Comparison of ENCODE assay signal across 21 cellular contexts in the genomic region with DNA sequence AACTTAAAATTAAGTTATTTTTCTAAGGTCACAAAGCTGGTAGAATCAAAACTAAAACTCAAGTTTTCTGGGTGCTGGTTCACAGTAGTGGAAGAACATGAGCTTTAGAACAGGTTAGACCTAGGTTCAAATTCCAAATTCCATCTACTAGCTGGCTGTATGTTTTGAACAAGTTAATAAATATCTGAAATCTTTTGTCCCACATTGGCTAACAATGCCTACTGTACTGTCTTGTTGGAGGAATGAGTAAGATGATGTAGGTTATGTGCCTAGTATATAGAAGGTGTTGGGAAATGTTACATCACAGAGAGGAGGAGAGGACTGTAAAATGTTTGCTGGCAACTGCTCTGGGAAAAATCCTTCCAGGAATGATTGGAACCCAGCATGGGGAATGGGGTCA. TPM values are rescaled to one million over a fixed set of nuclear protein-coding genes. Genes with fewer than 3 reads are reported as not detected.
"Had no signal": no experiment of that assay in that cellular context is flagged by ENCODE, and none has a peak within 500 bp of the region (broad histone marks: within the 10 kb centered on the region; RNA-seq: fewer than 3 reads in every experiment).

No MANE protein-coding gene starts in this region.

- H3K27me3 Mint-ChIP-seq: activated CD4-positive, alpha-beta T cell treated with anti-CD3 and anti-CD28 coated beads, Interleukin-2, amount 10 ng/mL, durations not matched to agents 7 days and 5 days; activated CD8-positive, alpha-beta T cell treated with anti-CD3 and anti-CD28 coated beads for 36 hours; naive thymus-derived CD8-positive, alpha-beta T cell; progenitor cell of endocrine pancreas; stimulated activated naive CD8-positive, alpha-beta T cell treated with anti-CD3 and anti-CD28 coated beads, Interleukin-15, Interleukin-2, amounts not matched to agents 100 ng/mL and 50 ng/mL, for 24 hours; T-cell had no signal

- H3K27ac Mint-ChIP-seq: activated CD4-positive, alpha-beta T cell treated with anti-CD3 and anti-CD28 coated beads, Interleukin-2, amount 10 ng/mL, durations not matched to agents 7 days and 5 days; activated CD8-positive, alpha-beta memory T cell treated with anti-CD3 and anti-CD28 coated beads, Interleukin-2, amount 10 ng/mL, durations not matched to agents 7 days and 5 days; activated CD8-positive, alpha-beta T cell treated with anti-CD3 and anti-CD28 coated beads for 36 hours; activated naive CD4-positive, alpha-beta T cell treated with anti-CD3 and anti-CD28 coated beads, Interleukin-2, amount 50 U/mL, for 72 hours; naive thymus-derived CD8-positive, alpha-beta T cell; progenitor cell of endocrine pancreas; stimulated activated naive CD8-positive, alpha-beta T cell treated with anti-CD3 and anti-CD28 coated beads, Interleukin-15, Interleukin-2, amounts not matched to agents 100 ng/mL and 50 ng/mL, for 24 hours; T-cell; T-helper 2 cell treated with Interferon-gamma antibody and Interleukin-4, amounts not matched to agents 5 μg/mL and 100 μg/mL, for 36 hours had no signal

- H3K36me3 ChIP-seq: heart right ventricle, left lung, tibial artery had no signal

- H3K4me3 ChIP-seq: heart right ventricle, left lung, tibial artery had no signal

- H3K9me3 ChIP-seq: heart right ventricle, left lung, tibial artery had no signal

- DNase-seq: activated CD4-positive, alpha-beta T cell treated with anti-CD3 and anti-CD28 coated beads, Interleukin-2, amount 10 ng/mL, durations not matched to agents 7 days and 5 days; activated CD4-positive, CD25-positive, alpha-beta regulatory T cell treated with anti-CD3 and anti-CD28 coated beads, Interleukin-2, amount 50 U/mL, for 72 hours; activated CD8-positive, alpha-beta memory T cell treated with anti-CD3 and anti-CD28 coated beads, Interleukin-2, amount 10 ng/mL, durations not matched to agents 7 days and 5 days; activated CD8-positive, alpha-beta T cell treated with anti-CD3 and anti-CD28 coated beads for 36 hours; cerebellar nuclear complex; foreskin fibroblast; heart right ventricle; kidney; left lung; naive thymus-derived CD8-positive, alpha-beta T cell; stimulated activated CD4-positive, alpha-beta T cell treated with anti-CD3 and anti-CD28 coated beads, Interleukin-12 subunit alpha, Interleukin-12 subunit beta, amount 100 ng/mL, for 4 hours; stimulated activated CD4-positive, alpha-beta T cell treated with anti-CD3 and anti-CD28 coated beads, Interleukin-4, amount 100 ng/mL, for 4 hours; T-cell; tibial artery had no signal

- ATAC-seq: activated CD8-positive, alpha-beta memory T cell treated with anti-CD3 and anti-CD28 coated beads, Interleukin-2, amount 10 ng/mL, durations not matched to agents 7 days and 5 days; activated CD8-positive, alpha-beta T cell treated with anti-CD3 and anti-CD28 coated beads for 36 hours; activated naive CD4-positive, alpha-beta T cell treated with anti-CD3 and anti-CD28 coated beads, Interleukin-2, amount 50 U/mL, for 72 hours; left lung; naive thymus-derived CD8-positive, alpha-beta T cell; T-cell had no signal

- H3K9me3 Mint-ChIP-seq: activated CD4-positive, alpha-beta T cell treated with anti-CD3 and anti-CD28 coated beads, Interleukin-2, amount 10 ng/mL, durations not matched to agents 7 days and 5 days; activated CD8-positive, alpha-beta T cell treated with anti-CD3 and anti-CD28 coated beads for 36 hours; activated naive CD4-positive, alpha-beta T cell treated with anti-CD3 and anti-CD28 coated beads, Interleukin-2, amount 50 U/mL, for 72 hours; naive thymus-derived CD8-positive, alpha-beta T cell; stimulated activated naive CD8-positive, alpha-beta T cell treated with anti-CD3 and anti-CD28 coated beads, Interleukin-15, Interleukin-2, amounts not matched to agents 100 ng/mL and 50 ng/mL, for 24 hours; T-cell; T-helper 2 cell treated with Interferon-gamma antibody and Interleukin-4, amounts not matched to agents 5 μg/mL and 100 μg/mL, for 36 hours had no signal

- H3K4me1 Mint-ChIP-seq: activated CD8-positive, alpha-beta memory T cell treated with anti-CD3 and anti-CD28 coated beads, Interleukin-2, amount 10 ng/mL, durations not matched to agents 7 days and 5 days had no signal

- H3K4me3 Mint-ChIP-seq: activated CD4-positive, alpha-beta T cell treated with anti-CD3 and anti-CD28 coated beads, Interleukin-2, amount 10 ng/mL, durations not matched to agents 7 days and 5 days; activated CD8-positive, alpha-beta memory T cell treated with anti-CD3 and anti-CD28 coated beads, Interleukin-2, amount 10 ng/mL, durations not matched to agents 7 days and 5 days; activated CD8-positive, alpha-beta T cell treated with anti-CD3 and anti-CD28 coated beads for 36 hours; naive thymus-derived CD8-positive, alpha-beta T cell; stimulated activated naive CD8-positive, alpha-beta T cell treated with anti-CD3 and anti-CD28 coated beads, Interleukin-15, Interleukin-2, amounts not matched to agents 100 ng/mL and 50 ng/mL, for 24 hours; T-cell; T-helper 2 cell treated with Interferon-gamma antibody and Interleukin-4, amounts not matched to agents 5 μg/mL and 100 μg/mL, for 36 hours had no signal

- H3K36me3 Mint-ChIP-seq: activated CD8-positive, alpha-beta memory T cell treated with anti-CD3 and anti-CD28 coated beads, Interleukin-2, amount 10 ng/mL, durations not matched to agents 7 days and 5 days; activated naive CD4-positive, alpha-beta T cell treated with anti-CD3 and anti-CD28 coated beads, Interleukin-2, amount 50 U/mL, for 72 hours; naive thymus-derived CD8-positive, alpha-beta T cell; T-cell had no signal

- H3K4me1 ChIP-seq: left lung had no signal

RNA-seq across cellular contexts. Expression of a gene that starts 14.0 kb away (rescaled TPM):
- total RNA-seq: epithelial cell of proximal tubule, lung microvascular endothelial cell, osteocyte, progenitor cell of endocrine pancreas had no signal
